8 cellular contexts compared by ENCODE assay signal in the genomic region with DNA sequence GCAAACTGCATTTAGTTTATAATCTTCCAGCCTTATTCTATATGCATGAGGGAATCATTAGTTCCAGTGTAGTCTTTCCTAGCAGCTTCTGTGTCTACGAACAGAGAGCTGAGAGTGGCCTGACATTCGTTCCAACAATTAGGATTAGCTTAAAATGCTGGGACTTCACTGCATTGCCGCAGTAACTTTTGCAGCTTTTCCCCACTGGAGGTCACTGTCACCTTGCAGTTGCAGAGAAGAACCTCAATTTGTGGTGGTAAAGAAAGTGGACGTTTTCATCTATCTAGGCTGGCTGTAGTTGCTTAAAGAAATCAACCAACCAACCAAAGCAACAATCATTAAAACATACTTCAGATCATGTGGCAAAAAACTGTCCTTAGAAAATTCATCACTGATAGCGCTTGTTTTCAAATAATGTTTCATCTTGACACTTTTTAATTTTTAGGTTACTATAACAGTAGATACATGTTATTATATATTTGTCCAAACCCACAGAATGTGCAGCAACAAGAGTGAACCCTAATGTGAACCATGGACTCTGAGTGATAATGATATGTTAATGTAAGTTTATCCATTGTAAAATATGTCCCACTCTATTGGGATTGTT. TPM values are rescaled to one million over a fixed set of nuclear protein-coding genes. Genes with fewer than 3 reads are reported as not detected.
DNase-seq lines count a peak whose midpoint lies in the region; ATAC-seq and TF ChIP-seq lines count a peak whose summit lies in the region.

No MANE protein-coding gene starts in this region.

- H3K4me3 ChIP-seq in OCI-LY1 (ENCODE audit: low read depth, low read length, poor library complexity, severe bottlenecking) (no peak overlapping the region), psoas muscle (no peak overlapping the region)

- intact Hi-C loops in activated T-helper 2 cell treated with anti-CD3 and anti-CD28 coated beads, Interferon-gamma antibody, Interleukin-2, Interleukin-4, amounts not matched to agents 10 μg/mL and 5 μg/mL and 100 μg/mL, durations not matched to agents 14 hours and 24 hours and 36 hours (cut with micrococcal nuclease), result no loop called here
- intact Hi-C loops in psoas muscle (cut with DNase I), result no loop called here

- H3K9me3 Mint-ChIP-seq in activated T-helper 2 cell treated with anti-CD3 and anti-CD28 coated beads, Interferon-gamma antibody, Interleukin-2, Interleukin-4, amounts not matched to agents 10 μg/mL and 5 μg/mL and 100 μg/mL, durations not matched to agents 14 hours and 24 hours and 36 hours, result no peaks in the 10 kb centered on the region

- 24 to 31% (median 25%) methylated on average over 5 of the region's 5 CpGs for WGBS in psoas muscle, 3 donors

- H3K9me3 ChIP-seq in OCI-LY1 (ENCODE audit: low read length) (no peaks in the 10 kb centered on the region), psoas muscle (no peaks in the 10 kb centered on the region)

- H3K36me3 ChIP-seq in OCI-LY1 (ENCODE audit: insufficient read depth, low read length) (no peaks in the 10 kb centered on the region), psoas muscle (ENCODE audit: insufficient read depth in 1 of 2, low read depth in 1 of 2) (peaks cover 0 to 5% of the 10 kb centered on the region in 2 donors)

- ATAC-seq in psoas muscle (peak in 2 of 4 donors; percentile 36 to 42), GM21528 (IDR thresholded peaks at IDR 0.05; ENCODE audit: low FRiP score, unreplicated experiment) (no peak)

- no peaks in the 10 kb centered on the region for H3K27me3 ChIP-seq in OCI-LY1 (ENCODE audit: insufficient read depth, low read length)
- H3K27me3 ChIP-seq in psoas muscle (ENCODE audit: insufficient read depth in 3 of 3, low read length in 2 of 3), result no peaks in the 10 kb centered on the region

- no peak overlapping the region for H3K27ac ChIP-seq in OCI-LY1 (ENCODE audit: low read depth, low read length, poor library complexity, severe bottlenecking)
- H3K27ac ChIP-seq in psoas muscle, result peak overlapping the region; percentile 71

- CTCF ChIA-PET in HEK293T (lab: Yijun Ruan, JAX), result interaction anchor here (0.5 to 5.5 kb wide), 23 partner anchors 8 to 388 kb away, joined by 3 to 46 read pairs (median 4); a partner anchor contains a TSS

- no peaks in the 10 kb centered on the region for H4K20me1 ChIP-seq in OCI-LY1 (ENCODE audit: insufficient read depth, low read length)

- no peak overlapping the region for H3K4me2 ChIP-seq in OCI-LY1 (ENCODE audit: low read length)

- H3K4me3 Mint-ChIP-seq in activated T-helper 2 cell treated with anti-CD3 and anti-CD28 coated beads, Interferon-gamma antibody, Interleukin-2, Interleukin-4, amounts not matched to agents 10 μg/mL and 5 μg/mL and 100 μg/mL, durations not matched to agents 14 hours and 24 hours and 36 hours (ENCODE audit: low read depth), result no peak overlapping the region

- no peaks in the 10 kb centered on the region for H3F3A ChIP-seq in OCI-LY1 (ENCODE audit: insufficient read depth, low read length)

- peaks cover 7% of the 10 kb centered on the region for H3K27me3 Mint-ChIP-seq in activated T-helper 2 cell treated with anti-CD3 and anti-CD28 coated beads, Interferon-gamma antibody, Interleukin-2, Interleukin-4, amounts not matched to agents 10 μg/mL and 5 μg/mL and 100 μg/mL, durations not matched to agents 14 hours and 24 hours and 36 hours (ENCODE audit: low read depth)

- TF ChIP-seq CTCF in OCI-LY1 (IDR thresholded peaks at IDR 0.05; ENCODE audit: low read length), result peak; percentile 85
- TF ChIP-seq CTCF in psoas muscle (IDR thresholded peaks at IDR 0.05), result peak; percentile 76

- H3K9ac ChIP-seq in OCI-LY1 (ENCODE audit: low read length), result no peak overlapping the region

- H3K36me3 Mint-ChIP-seq in activated T-helper 2 cell treated with anti-CD3 and anti-CD28 coated beads, Interferon-gamma antibody, Interleukin-2, Interleukin-4, amounts not matched to agents 10 μg/mL and 5 μg/mL and 100 μg/mL, durations not matched to agents 14 hours and 24 hours and 36 hours (ENCODE audit: low read depth), result no peaks in the 10 kb centered on the region

- DNase-seq in D341Med (ENCODE audit: low spot score) (peak; percentile 77), HEK293T (ENCODE audit: extremely low spot score) (peak; percentile 65), foreskin melanocyte (peak; percentile 52), psoas muscle (no peak)
- DNase-seq in activated T-helper 2 cell treated with anti-CD3 and anti-CD28 coated beads, Interferon-gamma antibody, Interleukin-2, Interleukin-4, amounts not matched to agents 10 μg/mL and 5 μg/mL and 100 μg/mL, durations not matched to agents 14 hours and 24 hours and 36 hours (ENCODE audit: low spot score), result peak; percentile 28
- DNase-seq in NK-92 treated with Interleukin-12 subunit alpha and Interleukin-12 subunit beta, amount 100 ng/mL, for 24 hours (lab: John Stamatoyannopoulos, UW), result no peak

- H3K27ac Mint-ChIP-seq in activated T-helper 2 cell treated with anti-CD3 and anti-CD28 coated beads, Interferon-gamma antibody, Interleukin-2, Interleukin-4, amounts not matched to agents 10 μg/mL and 5 μg/mL and 100 μg/mL, durations not matched to agents 14 hours and 24 hours and 36 hours, result no peak overlapping the region

- peaks cover 8% of the 10 kb centered on the region for H3K4me1 Mint-ChIP-seq in activated T-helper 2 cell treated with anti-CD3 and anti-CD28 coated beads, Interferon-gamma antibody, Interleukin-2, Interleukin-4, amounts not matched to agents 10 μg/mL and 5 μg/mL and 100 μg/mL, durations not matched to agents 14 hours and 24 hours and 36 hours (ENCODE audit: low read depth)

- no peak overlapping the region for H2AFZ ChIP-seq in OCI-LY1 (ENCODE audit: low read length)

- H3K9me2 ChIP-seq in OCI-LY1 (ENCODE audit: low read depth, low read length), result no peaks in the 10 kb centered on the region

- POLR2A ChIA-PET in HEK293T (lab: Yijun Ruan, JAX), result interaction anchor here (1.4 to 3.3 kb wide), 3 partner anchors 12 to 251 kb away, joined by 3 to 13 read pairs (median 5); no protein-coding TSS in a partner anchor

- H3K4me1 ChIP-seq in OCI-LY1 (ENCODE audit: insufficient read depth, low read length, severe bottlenecking) (peaks cover 2% of the 10 kb centered on the region), psoas muscle (peaks cover 45% of the 10 kb centered on the region)

- H3K79me2 ChIP-seq in OCI-LY1 (ENCODE audit: insufficient read depth, low read length), result no peaks in the 10 kb centered on the region

TF ChIP-seq in HEK293T, 16 proteins besides CTCF, POLR2A, EP300 and RAD21:
- TF ChIP-seq CTBP1 (IDR thresholded peaks at IDR 0.05; ENCODE audit: borderline replicate concordance), result no peak
- TF ChIP-seq ARNT (IDR thresholded peaks at IDR 0.05), result no peak
- no peak for TF ChIP-seq SP1 (IDR thresholded peaks at IDR 0.05)
- TF ChIP-seq L3MBTL2 (conservative IDR thresholded peaks at IDR 0.05), result no peak
- TF ChIP-seq FOXK2 (IDR thresholded peaks at IDR 0.05), result no peak
- TF ChIP-seq FOXM1 (IDR thresholded peaks at IDR 0.05; ENCODE audit: borderline replicate concordance), result no peak
- TF ChIP-seq SUZ12 (IDR thresholded peaks at IDR 0.05), result no peak
- TF ChIP-seq HDGF (IDR thresholded peaks at IDR 0.05; ENCODE audit: borderline replicate concordance), result no peak
- TF ChIP-seq, protein P1, sequence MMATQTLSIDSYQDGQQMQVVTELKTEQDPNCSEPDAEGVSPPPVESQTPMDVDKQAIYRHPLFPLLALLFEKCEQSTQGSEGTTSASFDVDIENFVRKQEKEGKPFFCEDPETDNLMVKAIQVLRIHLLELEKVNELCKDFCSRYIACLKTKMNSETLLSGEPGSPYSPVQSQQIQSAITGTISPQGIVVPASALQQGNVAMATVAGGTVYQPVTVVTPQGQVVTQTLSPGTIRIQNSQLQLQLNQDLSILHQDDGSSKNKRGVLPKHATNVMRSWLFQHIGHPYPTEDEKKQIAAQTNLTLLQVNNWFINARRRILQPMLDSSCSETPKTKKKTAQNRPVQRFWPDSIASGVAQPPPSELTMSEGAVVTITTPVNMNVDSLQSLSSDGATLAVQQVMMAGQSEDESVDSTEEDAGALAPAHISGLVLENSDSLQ (IDR thresholded peaks at IDR 0.05), result no peak
- no peak for TF ChIP-seq LEF1 (IDR thresholded peaks at IDR 0.05; ENCODE audit: borderline replicate concordance)
- TF ChIP-seq TARDBP (IDR thresholded peaks at IDR 0.05), result no peak
- TF ChIP-seq NFRKB (IDR thresholded peaks at IDR 0.05), result no peak
- no peak for TF ChIP-seq BHLHE40 (IDR thresholded peaks at IDR 0.05; ENCODE audit: borderline replicate concordance)
- TF ChIP-seq ZNF384 (IDR thresholded peaks at IDR 0.05), result no peak
- no peak for TF ChIP-seq FOXA1 (IDR thresholded peaks at IDR 0.05)

RNA-seq across cellular contexts. Expression of a gene that starts 12.2 kb away (rescaled TPM):
- total RNA-seq in activated T-helper 2 cell treated with anti-CD3 and anti-CD28 coated beads, Interferon-gamma antibody, Interleukin-2, Interleukin-4, amounts not matched to agents 10 μg/mL and 5 μg/mL and 100 μg/mL, durations not matched to agents 14 hours and 24 hours and 36 hours, result 0.21 and 0.23 TPM in 2 replicates
- total RNA-seq in psoas muscle, result 10 to 100 TPM in 1 of 4 donors, 1 to 10 TPM in 3; 1.2 to 23.4 (median 2.2) TPM
- 100 to 1,000 TPM in 1 of 3 donors, 10 to 100 TPM in 1, under 1 TPM in 1; 0.09 to 143 (median 30.0) TPM for polyA plus RNA-seq in psoas muscle

RNA-seq across cellular contexts. Expression of a gene that starts 26.7 kb away (rescaled TPM):
- 47.2 and 47.8 TPM in 2 replicates for total RNA-seq in activated T-helper 2 cell treated with anti-CD3 and anti-CD28 coated beads, Interferon-gamma antibody, Interleukin-2, Interleukin-4, amounts not matched to agents 10 μg/mL and 5 μg/mL and 100 μg/mL, durations not matched to agents 14 hours and 24 hours and 36 hours
- 10 to 100 TPM; 26.5 to 53.3 (median 41.3) TPM for total RNA-seq in psoas muscle
- 10 to 100 TPM; 38.0 to 73.9 (median 56.4) TPM for polyA plus RNA-seq in psoas muscle

Comparison
In these comparisons a context has a peak if more than half of its experiments do, and no peak if none do; other contexts are left out.
1. DNase-seq: peak in D341Med (single experiment), HEK293T (single experiment), activated T-helper 2 cell treated with anti-CD3 and anti-CD28 coated beads, Interferon-gamma antibody, Interleukin-2, Interleukin-4, amounts not matched to agents 10 μg/mL and 5 μg/mL and 100 μg/mL, durations not matched to agents 14 hours and 24 hours and 36 hours (single experiment) and foreskin melanocyte (single experiment); none in psoas muscle (0 of 2) and NK-92 treated with Interleukin-12 subunit alpha and Interleukin-12 subunit beta, amount 100 ng/mL, for 24 hours (single experiment).